14 cellular contexts compared by ENCODE assay signal in the genomic region with DNA sequence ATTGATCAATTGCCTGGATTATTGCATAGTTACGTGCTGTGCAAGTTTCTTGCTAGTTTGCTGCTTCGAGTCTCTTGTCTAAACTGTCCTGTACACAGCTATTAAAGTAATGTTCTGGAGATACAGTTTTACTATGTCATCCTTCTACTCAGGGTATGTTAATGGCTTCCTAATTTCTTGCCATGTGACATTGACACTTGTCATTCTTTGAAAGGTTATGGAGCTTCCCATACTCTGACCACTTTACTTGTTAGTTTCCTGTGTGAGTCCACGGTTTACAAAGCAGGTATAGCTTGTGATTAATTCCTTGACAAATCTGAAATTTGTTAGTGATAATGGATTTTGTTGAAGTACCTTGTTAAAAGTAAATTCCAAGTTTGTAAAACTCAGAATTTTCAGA.
DNase-seq lines count a peak whose midpoint lies in the region; ATAC-seq and TF ChIP-seq lines count a peak whose summit lies in the region.
"Had no signal": no experiment of that assay in that cellular context is flagged by ENCODE, and none has a peak within 500 bp of the region (broad histone marks: within the 10 kb centered on the region; RNA-seq: fewer than 3 reads in every experiment).

No MANE protein-coding gene starts in this region.

- no peak overlapping the region for H4K91ac ChIP-seq in H9 (ENCODE audit: insufficient read length, low read depth, low read length)

- no peak overlapping the region for H2BK20ac ChIP-seq in H9 (ENCODE audit: low read depth, low read length, poor library complexity, severe bottlenecking)

- no peak overlapping the region for H4K8ac ChIP-seq in H9 (replicated peaks; ENCODE audit: insufficient read length, low read depth, low read length)
- H4K8ac ChIP-seq in mesendoderm (ENCODE audit: low read depth, low read length), result peak overlapping the region; percentile 86

- H3K27ac Mint-ChIP-seq in H9, result peak overlapping the region in 2 of 3 experiments; percentile 9 to 74; a peak in 5 of 7 replicates
- H3K27ac Mint-ChIP-seq in WTC11, result peak overlapping the region; percentile 81; the same call in 1 of the 2 replicates
- H3K27ac Mint-ChIP-seq: B cell; CD4-positive, alpha-beta T cell had no signal

- H2BK120ac ChIP-seq in H9 (ENCODE audit: low read depth, low read length, poor library complexity, severe bottlenecking) (no peak overlapping the region), mesendoderm (ENCODE audit: low read depth, low read length) (no peak overlapping the region)

- H4K5ac ChIP-seq in H9 (ENCODE audit: insufficient read length, low read depth, low read length) (no peak overlapping the region), mesendoderm (ENCODE audit: low read length) (no peak overlapping the region)

- POLR2A ChIA-PET in WTC11 (lab: Charles Lee), result interaction anchor here (0.6 to 2.0 kb wide), 2 partner anchors 76 to 79 kb away, joined by 4 to 6 read pairs; no protein-coding TSS in a partner anchor

- H3K23ac ChIP-seq in H9 (ENCODE audit: insufficient read length, low read depth, low read length) (no peak overlapping the region), mesendoderm (ENCODE audit: low read length) (no peak overlapping the region)

- H3K4ac ChIP-seq in H9 (ENCODE audit: low read depth, low read length), result no peak overlapping the region
- no peak overlapping the region for H3K4ac ChIP-seq in mesendoderm (ENCODE audit: low read depth, low read length)

- H3K27me3 Mint-ChIP-seq in H9 (ENCODE audit: low read depth) (no peaks in the 10 kb centered on the region), WTC11 (ENCODE audit: low read depth) (no peaks in the 10 kb centered on the region)
- H3K27me3 Mint-ChIP-seq: B cell; CD4-positive, alpha-beta T cell had no signal

- H2BK5ac ChIP-seq in H9 (ENCODE audit: insufficient read length, low read length), result no peak overlapping the region
- H2BK5ac ChIP-seq in mesendoderm (ENCODE audit: low read length), result no peak overlapping the region

- H3K27ac ChIP-seq in H9 (ENCODE audit: insufficient read length, low read depth, low read length), result no peak overlapping the region
- H3K27ac ChIP-seq in hepatocyte, result peak overlapping the region; percentile 25
- H3K27ac ChIP-seq in mesendoderm (ENCODE audit: low read depth, low read length), result no peak overlapping the region

- DNase-seq in H9, result no peak
- DNase-seq in WTC11 (ENCODE audit: low spot score), result no peak
- no peak for DNase-seq in hepatocyte (ENCODE audit: low spot score)
- DNase-seq in mesendoderm, result no peak
- DNase-seq in NCI-H146 treated with DMSO at 0.1 percent for 48 hours (lab: John Stamatoyannopoulos, UW; ENCODE audit: unreplicated experiment), result no peak
- DNase-seq in activated CD8-positive, alpha-beta memory T cell treated with anti-CD3 and anti-CD28 coated beads, Interleukin-2, amount 50 U/mL, for 48 hours, result no peak
- DNase-seq: C1 segment of cervical spinal cord; CD4-positive, alpha-beta T cell; DMS79; GOT3; HCEC 1CT had no signal

- no peak overlapping the region for H3K9ac ChIP-seq in H9 (ENCODE audit: extremely low read depth, insufficient read length, low read length)
- no peak overlapping the region for H3K9ac ChIP-seq in mesendoderm (ENCODE audit: low read length)

- no peaks in the 10 kb centered on the region for H3K27me3 ChIP-seq in H9 (ENCODE audit: insufficient read depth, low read length)
- H3K27me3 ChIP-seq in hepatocyte, result no peaks in the 10 kb centered on the region
- H3K27me3 ChIP-seq in mesendoderm (ENCODE audit: insufficient read depth, low read length, poor library complexity), result no peaks in the 10 kb centered on the region

- no peak overlapping the region for H3K14ac ChIP-seq in H9 (ENCODE audit: insufficient read depth, low read length)

- no peaks in the 10 kb centered on the region for H4K20me1 ChIP-seq in H9 (ENCODE audit: control insufficient read depth, insufficient read depth, insufficient read length)
- H4K20me1 ChIP-seq in hepatocyte (ENCODE audit: insufficient read depth, poor library complexity, severe bottlenecking), result no peaks in the 10 kb centered on the region

- H3K4me3 Mint-ChIP-seq in H9 (no peak overlapping the region), WTC11 (no peak overlapping the region)
- H3K4me3 Mint-ChIP-seq: B cell; CD4-positive, alpha-beta T cell had no signal

- H3K18ac ChIP-seq in H9 (ENCODE audit: insufficient read length, low read depth, low read length) (no peak overlapping the region), mesendoderm (ENCODE audit: low read length) (no peak overlapping the region)

- no peak overlapping the region for H3T11ph ChIP-seq in H9 (ENCODE audit: low read length)

- H3K9me3 Mint-ChIP-seq in H9 (no peaks in the 10 kb centered on the region), WTC11 (no peaks in the 10 kb centered on the region)
- H3K9me3 Mint-ChIP-seq: CD4-positive, alpha-beta T cell had no signal

- CTCF ChIA-PET in WTC11 (lab: Charles Lee), result interaction anchor here (1.1 kb wide), 1 partner anchor 81 kb away, joined by 3 read pairs; a partner anchor contains a TSS

- H3K9me3 ChIP-seq in H9 (ENCODE audit: control insufficient read depth, low read depth, low read length), result no peaks in the 10 kb centered on the region
- H3K9me3 ChIP-seq in hepatocyte (ENCODE audit: low read depth), result no peaks in the 10 kb centered on the region

- H3K36me3 Mint-ChIP-seq in H9 (ENCODE audit: insufficient read depth in 1 of 3, low read depth in 3 of 3) (no peaks in the 10 kb centered on the region; a peak in 1 of 7 replicates), WTC11 (no peaks in the 10 kb centered on the region)

- no peak overlapping the region for H3K56ac ChIP-seq in H9 (ENCODE audit: insufficient read length, low read depth, low read length)
- H3K56ac ChIP-seq in mesendoderm (ENCODE audit: low read length), result no peak overlapping the region

- H2AFZ ChIP-seq in H9 (ENCODE audit: low read length) (no peak overlapping the region), hepatocyte (no peak overlapping the region)

- H2BK15ac ChIP-seq in H9 (ENCODE audit: low read depth, low read length) (no peak overlapping the region), mesendoderm (replicated peaks; ENCODE audit: low read depth) (no peak overlapping the region)

- H3K4me1 ChIP-seq in H9 (ENCODE audit: insufficient read depth, low read length), result peaks cover 18% of the 10 kb centered on the region
- H3K4me1 ChIP-seq in hepatocyte (ENCODE audit: insufficient read depth), result peaks cover 12% of the 10 kb centered on the region
- H3K4me1 ChIP-seq in mesendoderm (ENCODE audit: control insufficient read depth, low read depth, low read length), result peaks cover 10% of the 10 kb centered on the region

- H2BK12ac ChIP-seq in H9 (ENCODE audit: insufficient read length, low read depth, low read length), result no peak overlapping the region

- ATAC-seq in WTC11 (no peak), GM18511 (IDR thresholded peaks at IDR 0.05; ENCODE audit: unreplicated experiment) (no peak)
- ATAC-seq: GM12878 had no signal

- peaks cover 35% of the 10 kb centered on the region; the same call in 1 of the 2 replicates for H3K79me2 ChIP-seq in H9 (ENCODE audit: insufficient read depth, low read length)
- peaks cover 84% of the 10 kb centered on the region for H3K79me2 ChIP-seq in hepatocyte
- H3K79me2 ChIP-seq in mesendoderm (ENCODE audit: control insufficient read depth, insufficient read depth, low read length), result peaks cover 57% of the 10 kb centered on the region

- TF ChIP-seq CTCF in H9 (conservative IDR thresholded peaks at IDR 0.05) (no peak), WTC11 (IDR thresholded peaks at IDR 0.05) (no peak), hepatocyte (IDR thresholded peaks at IDR 0.05; ENCODE audit: poor library complexity) (no peak)

- H3K4me1 Mint-ChIP-seq in H9 (peaks cover 84 to 87% of the 10 kb centered on the region in 2 experiments), WTC11 (peaks cover 89% of the 10 kb centered on the region)

- H2AK5ac ChIP-seq in H9 (ENCODE audit: insufficient read length, low read length) (no peak overlapping the region), mesendoderm (ENCODE audit: low read length) (no peak overlapping the region)

- H3K9me2 ChIP-seq in hepatocyte (replicated peaks; ENCODE audit: insufficient read depth), result no peaks in the 10 kb centered on the region

- no CpG with 5 or more reads among the region's 3 CpGs for WGBS in H9 (ENCODE audit: extremely low coverage, insufficient read length, low lambda C conversion rate)
- WGBS in hepatocyte (ENCODE audit: low lambda C conversion rate, missing lambda C conversion rate), result 82% methylated on average over 3 of the region's 3 CpGs
- WGBS in mesendoderm (ENCODE audit: extremely low coverage, insufficient coverage, low lambda C conversion rate), result no CpG with 5 or more reads among the region's 3 CpGs

- no peaks in the 10 kb centered on the region for H3K23me2 ChIP-seq in H9 (ENCODE audit: insufficient read length, low read depth, low read length, poor library complexity, severe bottlenecking)

- H3K4me3 ChIP-seq in hepatocyte (no peak overlapping the region), mesendoderm (ENCODE audit: low read length) (no peak overlapping the region)
- H3K4me3 ChIP-seq: GM12878 had no signal

- H3K79me1 ChIP-seq in H9 (ENCODE audit: insufficient read depth, low read depth, low read length, poor library complexity, severe bottlenecking), result peaks cover 4% of the 10 kb centered on the region
- H3K79me1 ChIP-seq in mesendoderm (ENCODE audit: low read length), result peaks cover 9% of the 10 kb centered on the region

- H3K4me2 ChIP-seq in H9 (ENCODE audit: insufficient read depth, insufficient read length, low read length) (no peak overlapping the region), hepatocyte (peak overlapping the region; percentile 4), mesendoderm (ENCODE audit: low read length) (no peak overlapping the region)

- H3K36me3 ChIP-seq in hepatocyte (replicated peaks; ENCODE audit: insufficient read depth, low read depth) (no peaks in the 10 kb centered on the region), mesendoderm (ENCODE audit: control insufficient read depth, insufficient read depth, low read length) (no peaks in the 10 kb centered on the region)

TF ChIP-seq in WTC11, 78 proteins besides CTCF, POLR2A, EP300 and RAD21:
- TF ChIP-seq HMGA2 (CRISPR knock-in tag; IDR thresholded peaks at IDR 0.05), result no peak
- TF ChIP-seq, protein P1, sequence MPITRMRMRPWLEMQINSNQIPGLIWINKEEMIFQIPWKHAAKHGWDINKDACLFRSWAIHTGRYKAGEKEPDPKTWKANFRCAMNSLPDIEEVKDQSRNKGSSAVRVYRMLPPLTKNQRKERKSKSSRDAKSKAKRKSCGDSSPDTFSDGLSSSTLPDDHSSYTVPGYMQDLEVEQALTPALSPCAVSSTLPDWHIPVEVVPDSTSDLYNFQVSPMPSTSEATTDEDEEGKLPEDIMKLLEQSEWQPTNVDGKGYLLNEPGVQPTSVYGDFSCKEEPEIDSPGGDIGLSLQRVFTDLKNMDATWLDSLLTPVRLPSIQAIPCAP (CRISPR knock-in tag; IDR thresholded peaks at IDR 0.05), result no peak
